ENCODE assay signal across 8 cellular contexts in genomic region chr12:57518176-57518919, GRCh38. TPM values are rescaled to one million over a fixed set of nuclear protein-coding genes. Genes with fewer than 3 reads are reported as not detected.
A peak's percentile ranks its signal among the peaks of the same experiment; 100 is the strongest.
DNase-seq lines count a peak whose midpoint lies in the region; ATAC-seq and TF ChIP-seq lines count a peak whose summit lies in the region.

No MANE protein-coding gene starts in this region.

- no peak for TF ChIP-seq CTCF in astrocyte of the spinal cord (IDR thresholded peaks at IDR 0.05; ENCODE audit: low read depth, low read length)
- TF ChIP-seq CTCF in lower lobe of right lung (IDR thresholded peaks at IDR 0.05), result no peak
- TF ChIP-seq CTCF in type B pancreatic cell (conservative IDR thresholded peaks at IDR 0.05), result no peak

- peaks cover 47% of the 10 kb centered on the region for H3K36me3 ChIP-seq in lower lobe of right lung

- H3K27me3 Mint-ChIP-seq in activated naive CD4-positive, alpha-beta T cell treated with anti-CD3 and anti-CD28 coated beads, Interleukin-2, amount 50 U/mL, for 24 hours, result no peaks in the 10 kb centered on the region
- no peaks in the 10 kb centered on the region for H3K27me3 Mint-ChIP-seq in type B pancreatic cell

- H3K4me3 ChIP-seq in astrocyte of the spinal cord (ENCODE audit: low read depth, low read length), result peak overlapping the region; percentile 80
- H3K4me3 ChIP-seq in lower lobe of right lung, result peak overlapping the region; percentile 90

- peaks cover 41% of the 10 kb centered on the region for H3K4me1 Mint-ChIP-seq in activated naive CD4-positive, alpha-beta T cell treated with anti-CD3 and anti-CD28 coated beads, Interleukin-2, amount 50 U/mL, for 24 hours
- H3K4me1 Mint-ChIP-seq in type B pancreatic cell (ENCODE audit: unreplicated experiment), result peaks cover 26% of the 10 kb centered on the region

- H3K36me3 Mint-ChIP-seq in activated naive CD4-positive, alpha-beta T cell treated with anti-CD3 and anti-CD28 coated beads, Interleukin-2, amount 50 U/mL, for 24 hours, result peaks cover 21% of the 10 kb centered on the region
- peaks cover 21% of the 10 kb centered on the region for H3K36me3 Mint-ChIP-seq in type B pancreatic cell

- ATAC-seq in lower lobe of right lung, result no peak

- intact Hi-C loops in lower lobe of right lung (cut with DNase I), result no loop called here

- DNase-seq in activated naive CD4-positive, alpha-beta T cell (lab: John Stamatoyannopoulos, UW), result no peak
- DNase-seq in astrocyte of the spinal cord (ENCODE audit: low read depth, low spot score), result no peak
- DNase-seq in lower lobe of right lung, result no peak
- no peak for DNase-seq in type B pancreatic cell (ENCODE audit: extremely low spot score, unreplicated experiment)
- DNase-seq in DMS153 treated with DMSO at 0.1 percent for 48 hours (lab: John Stamatoyannopoulos, UW; ENCODE audit: unreplicated experiment), result no peak
- DNase-seq in NCI-H1436 (lab: John Stamatoyannopoulos, UW), result no peak
- no peak for DNase-seq in NCI-H2196 treated with DMSO at 0.1 percent for 48 hours (lab: John Stamatoyannopoulos, UW; ENCODE audit: unreplicated experiment)

- in situ Hi-C loops in astrocyte of the spinal cord (cut with HindIII; ENCODE audit: low sequenced_read_pairs), result no loop called here

- H3K27ac ChIP-seq in lower lobe of right lung, result peak overlapping the region; percentile 97

- no peaks in the 10 kb centered on the region for H3K9me3 ChIP-seq in lower lobe of right lung

- no peaks in the 10 kb centered on the region for H3K27me3 ChIP-seq in lower lobe of right lung (ENCODE audit: low read depth)

- H3K4me3 Mint-ChIP-seq in activated naive CD4-positive, alpha-beta T cell treated with anti-CD3 and anti-CD28 coated beads, Interleukin-2, amount 50 U/mL, for 24 hours, result peak overlapping the region; percentile 95
- peak overlapping the region; percentile 99 for H3K4me3 Mint-ChIP-seq in type B pancreatic cell

- H3K4me1 ChIP-seq in lower lobe of right lung, result peaks cover 42% of the 10 kb centered on the region

- peak overlapping the region; percentile 90 for H3K27ac Mint-ChIP-seq in activated naive CD4-positive, alpha-beta T cell treated with anti-CD3 and anti-CD28 coated beads, Interleukin-2, amount 50 U/mL, for 24 hours
- peak overlapping the region; percentile 99 for H3K27ac Mint-ChIP-seq in type B pancreatic cell

- H3K9me3 Mint-ChIP-seq in activated naive CD4-positive, alpha-beta T cell treated with anti-CD3 and anti-CD28 coated beads, Interleukin-2, amount 50 U/mL, for 24 hours, result no peaks in the 10 kb centered on the region
- no peaks in the 10 kb centered on the region for H3K9me3 Mint-ChIP-seq in type B pancreatic cell

RNA-seq across cellular contexts. Expression of gene DDIT3, which starts 2.0 kb away (rescaled TPM):
- total RNA-seq in lower lobe of right lung, result 26.1 TPM
- 17.7 and 32.3 TPM in 2 replicates for total RNA-seq in type B pancreatic cell (ENCODE audit: low replicate concordance)

RNA-seq across cellular contexts. Expression of gene MBD6, which starts 4.3 kb away (rescaled TPM):
- 93.1 TPM for total RNA-seq in lower lobe of right lung
- 87.5 and 94.7 TPM in 2 replicates for total RNA-seq in type B pancreatic cell (ENCODE audit: low replicate concordance)

RNA-seq across cellular contexts. Expression of gene DCTN2, which starts 28.6 kb away (rescaled TPM):
- total RNA-seq in lower lobe of right lung, result 88.3 TPM
- total RNA-seq in type B pancreatic cell (ENCODE audit: low replicate concordance), result 119 and 126 TPM in 2 replicates

RNA-seq across cellular contexts. Expression of gene MARS1, which starts 30.5 kb away (rescaled TPM):
- total RNA-seq in lower lobe of right lung (131 TPM), type B pancreatic cell (ENCODE audit: low replicate concordance) (200 and 211 TPM in 2 replicates)

RNA-seq across cellular contexts. Expression of gene KIF5A, which starts 31.5 kb away (rescaled TPM):
- total RNA-seq in lower lobe of right lung, result 0.09 TPM
- total RNA-seq in type B pancreatic cell (ENCODE audit: low replicate concordance), result 1.4 and 4.4 TPM in 2 replicates
